1 cellular context compared by ENCODE assay signal in genomic region chr16:5064915-5065314, GRCh38.
TF ChIP-seq lines count a peak whose summit lies in the region.

No MANE protein-coding gene starts in this region.

TF ChIP-seq in IMR-90, 13 proteins besides CTCF, POLR2A, EP300 and RAD21:
- TF ChIP-seq USF2 (IDR thresholded peaks at IDR 0.05; ENCODE audit: low read depth, low read length): no peak
- TF ChIP-seq BHLHE40 (IDR thresholded peaks at IDR 0.05; ENCODE audit: low read depth, low read length): no peak
- no peak for TF ChIP-seq CEBPB (IDR thresholded peaks at IDR 0.05; ENCODE audit: low read depth, low read length)
- no peak for TF ChIP-seq SMC3 (IDR thresholded peaks at IDR 0.05; ENCODE audit: low read depth, low read length)
- TF ChIP-seq MAZ (IDR thresholded peaks at IDR 0.05; ENCODE audit: borderline replicate concordance, low read depth, low read length): no peak
- TF ChIP-seq RCOR1 (IDR thresholded peaks at IDR 0.05; ENCODE audit: insufficient replicate concordance, low read length): no peak
- no peak for TF ChIP-seq CHD1 (IDR thresholded peaks at IDR 0.05; ENCODE audit: low read depth, low read length)
- TF ChIP-seq RFX5 (IDR thresholded peaks at IDR 0.05; ENCODE audit: low read depth, low read length): no peak
- no peak for TF ChIP-seq NFE2L2 (IDR thresholded peaks at IDR 0.05; ENCODE audit: low read depth, low read length)
- TF ChIP-seq ELK1 (IDR thresholded peaks at IDR 0.05; ENCODE audit: borderline replicate concordance, low read depth, low read length): no peak
- no peak for TF ChIP-seq MXI1 (IDR thresholded peaks at IDR 0.05; ENCODE audit: borderline replicate concordance, low read depth, low read length)
- TF ChIP-seq MAFK (IDR thresholded peaks at IDR 0.05; ENCODE audit: low read depth, low read length): no peak
- TF ChIP-seq FOS (IDR thresholded peaks at IDR 0.05; ENCODE audit: low read depth, low read length): no peak
